18 cellular contexts compared by ENCODE assay signal in the genomic region with DNA sequence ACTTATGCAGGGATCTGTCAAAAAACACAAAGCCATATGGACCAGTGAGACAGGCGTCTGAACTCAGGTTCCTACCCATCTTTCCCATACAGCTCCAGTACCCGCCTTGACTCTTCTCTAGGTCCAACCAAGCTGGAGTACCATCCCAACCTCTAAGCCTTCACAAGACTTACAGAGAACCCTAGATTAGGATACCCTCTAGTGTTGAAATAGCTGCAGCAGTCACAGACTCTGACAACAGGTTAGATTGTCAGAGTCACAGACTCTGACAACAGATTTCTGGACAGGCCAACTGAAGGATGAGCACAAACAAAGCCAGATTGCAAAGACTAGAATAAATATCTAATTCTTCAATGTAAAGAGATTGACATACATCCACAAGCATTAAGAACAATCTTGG.
DNase-seq lines count a peak whose midpoint lies in the region; TF ChIP-seq lines count a peak whose summit lies in the region.
"Had no signal": no experiment of that assay in that cellular context is flagged by ENCODE, and none has a peak within 500 bp of the region (broad histone marks: within the 10 kb centered on the region; RNA-seq: fewer than 3 reads in every experiment).

No MANE protein-coding gene starts in this region.

- H3K27ac ChIP-seq in MM.1S (ENCODE audit: low read length) (no peak overlapping the region), osteoblast (ENCODE audit: low read depth, low read length) (no peak overlapping the region)
- H3K27ac ChIP-seq: KMS-11, left ventricle myocardium inferior, right atrium auricular region had no signal

- H3F3A ChIP-seq in MM.1S (ENCODE audit: insufficient read depth, low read length): no peaks in the 10 kb centered on the region

- H3K27me3 ChIP-seq in MM.1S (replicated peaks; ENCODE audit: insufficient read depth, low read length) (no peaks in the 10 kb centered on the region), osteoblast (ENCODE audit: insufficient read depth, low read length) (no peaks in the 10 kb centered on the region)
- H3K27me3 ChIP-seq: right atrium auricular region had no signal

- TF ChIP-seq CTCF in MM.1S (IDR thresholded peaks at IDR 0.05; ENCODE audit: low read length) (peak; percentile 18; the same call in 1 of the 2 replicates), epithelial cell of esophagus (IDR thresholded peaks at IDR 0.05; ENCODE audit: insufficient read depth, low read depth, low read length, missing control alignments) (peak; percentile 30), osteoblast (IDR thresholded peaks at IDR 0.05; ENCODE audit: extremely low read depth, low read depth, low read length) (peak; percentile 32)

- H3K4me2 ChIP-seq in MM.1S (ENCODE audit: low read depth, low read length) (no peak overlapping the region), osteoblast (ENCODE audit: insufficient read depth, low read length) (no peak overlapping the region)
- H3K4me2 ChIP-seq: KMS-11 had no signal

- H2AFZ ChIP-seq in MM.1S (ENCODE audit: low read length) (no peak overlapping the region), osteoblast (ENCODE audit: low read length) (no peak overlapping the region)

- H3K79me2 ChIP-seq in MM.1S (ENCODE audit: low read length) (no peaks in the 10 kb centered on the region), osteoblast (ENCODE audit: insufficient read depth, low read length) (no peaks in the 10 kb centered on the region)

- H3K36me3 ChIP-seq in MM.1S (replicated peaks; ENCODE audit: insufficient read depth, low read length) (no peaks in the 10 kb centered on the region), osteoblast (ENCODE audit: insufficient read depth, low read length) (no peaks in the 10 kb centered on the region)
- H3K36me3 ChIP-seq: HAP-1, left ventricle myocardium inferior, right atrium auricular region had no signal

- DNase-seq in DMS53 (lab: John Stamatoyannopoulos, UW) (peak; percentile 51), DMS53 treated with DMSO at 0.1 percent for 48 hours (lab: John Stamatoyannopoulos, UW; ENCODE audit: unreplicated experiment) (no peak), MM.1S (no peak), epithelial cell of esophagus (ENCODE audit: low read depth) (peak; percentile 14), osteoblast (ENCODE audit: insufficient read length, low spot score, missing footprints) (no peak), SKM-1 (lab: John Stamatoyannopoulos, UW; ENCODE audit: unreplicated experiment) (no peak), erythroblast (lab: John Stamatoyannopoulos, UW) (no peak), DMS79 (lab: John Stamatoyannopoulos, UW) (no peak)
- DNase-seq: activated CD4-positive, alpha-beta T cell treated with anti-CD3 and anti-CD28 coated beads, Interleukin-2, amount 10 ng/mL, durations not matched to agents 7 days and 5 days; activated naive CD8-positive, alpha-beta T cell treated with anti-CD3 and anti-CD28 coated beads, Interleukin-2, amount 50 U/mL, for 24 hours; activated T-cell treated with anti-CD3 and anti-CD28 coated beads, Interleukin-2, amount 50 U/mL, for 4 hours; left ventricle myocardium inferior; naive thymus-derived CD4-positive, alpha-beta T cell; NCI-H1930; T1000 had no signal

- H3K4me1 ChIP-seq in MM.1S (ENCODE audit: low read length) (no peaks in the 10 kb centered on the region), osteoblast (ENCODE audit: insufficient read depth, low read length) (no peaks in the 10 kb centered on the region)
- H3K4me1 ChIP-seq: HAP-1, left ventricle myocardium inferior, right atrium auricular region had no signal

- no peak for TF ChIP-seq POLR2A in erythroblast (IDR thresholded peaks at IDR 0.05; ENCODE audit: low read length)

- H3K9me3 ChIP-seq in MM.1S (replicated peaks; ENCODE audit: insufficient read depth, low read length): no peaks in the 10 kb centered on the region
- H3K9me3 ChIP-seq in osteoblast (ENCODE audit: low read depth, low read length): no peaks in the 10 kb centered on the region
- H3K9me3 ChIP-seq: HAP-1 had no signal

- H4K20me1 ChIP-seq in MM.1S (ENCODE audit: insufficient read depth, low read length) (no peaks in the 10 kb centered on the region), osteoblast (ENCODE audit: insufficient read depth, low read length) (no peaks in the 10 kb centered on the region)

- H3K9me2 ChIP-seq in MM.1S (replicated peaks; ENCODE audit: insufficient read depth, low read length): no peaks in the 10 kb centered on the region

- H3K4me3 ChIP-seq in MM.1S (ENCODE audit: low read length) (no peak overlapping the region), epithelial cell of esophagus (ENCODE audit: low read length) (no peak overlapping the region), osteoblast (ENCODE audit: insufficient read depth, low read length) (no peak overlapping the region)
- H3K4me3 ChIP-seq: HAP-1, left ventricle myocardium inferior, right atrium auricular region had no signal

- no peak overlapping the region for H3K9ac ChIP-seq in MM.1S (ENCODE audit: low read length)
- H3K9ac ChIP-seq: KMS-11 had no signal

Comparison
In these comparisons a context has a peak if more than half of its experiments do, and no peak if none do; other contexts are left out.
1. DNase-seq: peak in DMS53 (single experiment) and epithelial cell of esophagus (single experiment); none in DMS53 treated with DMSO at 0.1 percent for 48 hours (single experiment), MM.1S (single experiment), osteoblast (single experiment), SKM-1 (single experiment), erythroblast (0 of 2) and DMS79 (single experiment).
2. Peak in every context shown above with its lines, with median percentiles within 50 percentile points of each other: CTCF ChIP-seq.